In the genomic region with DNA sequence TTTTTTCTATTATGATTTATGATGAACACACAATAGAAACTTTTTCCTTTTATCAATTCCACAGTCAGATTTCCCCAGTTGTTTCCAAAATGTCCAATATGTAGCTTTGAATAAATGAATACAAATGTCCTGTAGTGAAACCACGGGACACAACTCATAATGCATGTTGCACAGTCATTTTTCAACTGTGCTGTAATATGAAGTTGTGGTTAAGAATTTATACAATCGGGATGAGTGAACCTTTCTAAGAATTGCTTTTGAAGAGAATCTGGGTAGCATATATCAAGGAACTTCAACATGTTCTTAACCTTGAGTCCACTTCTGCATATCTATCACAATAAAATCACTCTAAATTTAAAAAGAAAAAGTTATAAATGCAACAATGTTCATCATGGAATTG, we compare ENCODE assay signal across 31 cellular contexts.
"Had no signal": no experiment of that assay in that cellular context is flagged by ENCODE, and none has a peak within 500 bp of the region (broad histone marks: within the 10 kb centered on the region; RNA-seq: fewer than 3 reads in every experiment).

No MANE protein-coding gene starts in this region.

- ATAC-seq: activated CD4-positive, CD25-positive, alpha-beta regulatory T cell treated with anti-CD3 and anti-CD28 coated beads, Interleukin-2, amount 50 U/mL, for 24 hours; activated CD8-positive, alpha-beta memory T cell treated with anti-CD3 and anti-CD28 coated beads, Interleukin-2, amount 10 ng/mL, durations not matched to agents 7 days and 5 days; activated CD8-positive, alpha-beta T cell treated with anti-CD3 and anti-CD28 coated beads, Interleukin-2, amount 10 ng/mL, durations not matched to agents 7 days and 5 days; esophagus mucosa; T-helper 17 cell had no signal

- DNase-seq: activated B cell treated with CpG ODN at 0.5 μM for 24 hours; activated CD4-positive, alpha-beta T cell treated with anti-CD3 and anti-CD28 coated beads, Interleukin-2, amount 10 ng/mL, durations not matched to agents 7 days and 5 days; activated CD4-positive, alpha-beta T cell treated with anti-CD3 and anti-CD28 coated beads, Interleukin-2, amount 50 U/mL, for 4 hours; activated CD8-positive, alpha-beta memory T cell treated with anti-CD3 and anti-CD28 coated beads, Interleukin-2, amount 10 ng/mL, durations not matched to agents 7 days and 5 days; activated CD8-positive, alpha-beta memory T cell treated with anti-CD3 and anti-CD28 coated beads, Interleukin-2, amount 50 U/mL, for 4 hours; activated CD8-positive, alpha-beta T cell treated with anti-CD3 and anti-CD28 coated beads, Interleukin-2, amount 10 ng/mL, durations not matched to agents 7 days and 5 days; activated gamma-delta T cell; activated naive CD4-positive, alpha-beta T cell; activated naive CD4-positive, alpha-beta T cell treated with anti-CD3 and anti-CD28 coated beads, Interleukin-2, amount 10 ng/mL, durations not matched to agents 7 days and 5 days; activated naive CD8-positive, alpha-beta T cell treated with anti-CD3 and anti-CD28 coated beads, Interleukin-2, amount 10 ng/mL, durations not matched to agents 7 days and 5 days; activated T-cell treated with anti-CD3 and anti-CD28 coated beads, Interleukin-2, amount 50 U/mL, for 1 hour; activated T-cell treated with anti-CD3 and anti-CD28 coated beads, Interleukin-2, amount 50 U/mL, for 48 hours; amniotic stem cell; anterior cingulate cortex; brain microvascular endothelial cell; dorsolateral prefrontal cortex; effector memory CD4-positive, alpha-beta T cell; endodermal cell; foreskin fibroblast; head of caudate nucleus; T-helper 1 cell; T-helper 17 cell; T1000; WERI-Rb-1 had no signal

- H3K4me3 Mint-ChIP-seq: activated B cell treated with CpG ODN at 0.5 μM for 24 hours; activated CD4-positive, alpha-beta T cell treated with anti-CD3 and anti-CD28 coated beads, Interleukin-2, amount 10 ng/mL, durations not matched to agents 7 days and 5 days; activated CD8-positive, alpha-beta memory T cell treated with anti-CD3 and anti-CD28 coated beads, Interleukin-2, amount 10 ng/mL, durations not matched to agents 7 days and 5 days; activated CD8-positive, alpha-beta T cell treated with anti-CD3 and anti-CD28 coated beads, Interleukin-2, amount 10 ng/mL, durations not matched to agents 7 days and 5 days; activated naive CD4-positive, alpha-beta T cell treated with anti-CD3 and anti-CD28 coated beads, Interleukin-2, amount 10 ng/mL, durations not matched to agents 7 days and 5 days; activated naive CD8-positive, alpha-beta T cell treated with anti-CD3 and anti-CD28 coated beads, Interleukin-2, amount 10 ng/mL, durations not matched to agents 7 days and 5 days; activated T-helper 1 cell treated with anti-CD3 and anti-CD28 coated beads, Interleukin-12 subunit alpha, Interleukin-12 subunit beta, Interleukin-2, Interleukin-4 antibody, amounts not matched to agents 30 ng/mL and 10 ng/mL and 1 ng/mL, durations not matched to agents 14 hours and 24 hours and 36 hours; central memory CD8-positive, alpha-beta T cell; dendritic cell treated with granulocyte-macrophage colony-stimulating factor and Interleukin-4, amounts not matched to agents 40 ng/mL and 50 ng/mL, for 4 days; endodermal cell; T-helper 17 cell; T-helper 2 cell treated with Interferon-gamma antibody and Interleukin-4, amounts not matched to agents 5 μg/mL and 100 μg/mL, for 36 hours had no signal

- H3K9me3 Mint-ChIP-seq: activated B cell treated with CpG ODN at 0.5 μM for 24 hours; activated CD4-positive, alpha-beta T cell treated with anti-CD3 and anti-CD28 coated beads, Interleukin-2, amount 10 ng/mL, durations not matched to agents 7 days and 5 days; activated naive CD4-positive, alpha-beta T cell treated with anti-CD3 and anti-CD28 coated beads, Interleukin-2, amount 10 ng/mL, durations not matched to agents 7 days and 5 days; activated naive CD4-positive, alpha-beta T cell treated with anti-CD3 and anti-CD28 coated beads, Interleukin-2, amount 50 U/mL, for 72 hours; activated naive CD8-positive, alpha-beta T cell treated with anti-CD3 and anti-CD28 coated beads, Interleukin-2, amount 10 ng/mL, durations not matched to agents 7 days and 5 days; activated T-helper 1 cell treated with anti-CD3 and anti-CD28 coated beads, Interleukin-12 subunit alpha, Interleukin-12 subunit beta, Interleukin-2, Interleukin-4 antibody, amounts not matched to agents 30 ng/mL and 10 ng/mL and 1 ng/mL, durations not matched to agents 14 hours and 24 hours and 36 hours; central memory CD8-positive, alpha-beta T cell; dendritic cell treated with granulocyte-macrophage colony-stimulating factor and Interleukin-4, amounts not matched to agents 40 ng/mL and 50 ng/mL, for 4 days; endodermal cell; T-helper 2 cell treated with Interferon-gamma antibody and Interleukin-4, amounts not matched to agents 5 μg/mL and 100 μg/mL, for 36 hours had no signal

- H3K27ac Mint-ChIP-seq: activated B cell treated with CpG ODN at 0.5 μM for 24 hours; activated CD4-positive, alpha-beta T cell treated with anti-CD3 and anti-CD28 coated beads, Interleukin-2, amount 10 ng/mL, durations not matched to agents 7 days and 5 days; activated CD8-positive, alpha-beta memory T cell treated with anti-CD3 and anti-CD28 coated beads, Interleukin-2, amount 10 ng/mL, durations not matched to agents 7 days and 5 days; activated CD8-positive, alpha-beta T cell treated with anti-CD3 and anti-CD28 coated beads, Interleukin-2, amount 10 ng/mL, durations not matched to agents 7 days and 5 days; activated naive CD4-positive, alpha-beta T cell treated with anti-CD3 and anti-CD28 coated beads, Interleukin-2, amount 10 ng/mL, durations not matched to agents 7 days and 5 days; activated naive CD4-positive, alpha-beta T cell treated with anti-CD3 and anti-CD28 coated beads, Interleukin-2, amount 50 U/mL, for 72 hours; activated naive CD8-positive, alpha-beta T cell treated with anti-CD3 and anti-CD28 coated beads, Interleukin-2, amount 10 ng/mL, durations not matched to agents 7 days and 5 days; activated T-helper 1 cell treated with anti-CD3 and anti-CD28 coated beads, Interleukin-12 subunit alpha, Interleukin-12 subunit beta, Interleukin-2, Interleukin-4 antibody, amounts not matched to agents 30 ng/mL and 10 ng/mL and 1 ng/mL, durations not matched to agents 14 hours and 24 hours and 36 hours; dendritic cell treated with granulocyte-macrophage colony-stimulating factor and Interleukin-4, amounts not matched to agents 40 ng/mL and 50 ng/mL, for 4 days; endodermal cell; T-helper 17 cell; T-helper 2 cell treated with Interferon-gamma antibody and Interleukin-4, amounts not matched to agents 5 μg/mL and 100 μg/mL, for 36 hours had no signal

- H3K4me1 Mint-ChIP-seq: activated B cell treated with CpG ODN at 0.5 μM for 24 hours; activated CD4-positive, alpha-beta T cell treated with anti-CD3 and anti-CD28 coated beads, Interleukin-2, amount 10 ng/mL, durations not matched to agents 7 days and 5 days; activated naive CD4-positive, alpha-beta T cell treated with anti-CD3 and anti-CD28 coated beads, Interleukin-2, amount 10 ng/mL, durations not matched to agents 7 days and 5 days; activated naive CD8-positive, alpha-beta T cell treated with anti-CD3 and anti-CD28 coated beads, Interleukin-2, amount 10 ng/mL, durations not matched to agents 7 days and 5 days; central memory CD8-positive, alpha-beta T cell; endodermal cell; T-helper 17 cell had no signal

- H3K36me3 Mint-ChIP-seq: activated CD8-positive, alpha-beta memory T cell treated with anti-CD3 and anti-CD28 coated beads, Interleukin-2, amount 10 ng/mL, durations not matched to agents 7 days and 5 days; activated naive CD4-positive, alpha-beta T cell treated with anti-CD3 and anti-CD28 coated beads, Interleukin-2, amount 10 ng/mL, durations not matched to agents 7 days and 5 days; activated naive CD4-positive, alpha-beta T cell treated with anti-CD3 and anti-CD28 coated beads, Interleukin-2, amount 50 U/mL, for 72 hours; activated naive CD8-positive, alpha-beta T cell treated with anti-CD3 and anti-CD28 coated beads, Interleukin-2, amount 10 ng/mL, durations not matched to agents 7 days and 5 days had no signal
